9 cellular contexts compared by ENCODE assay signal in the genomic region with DNA sequence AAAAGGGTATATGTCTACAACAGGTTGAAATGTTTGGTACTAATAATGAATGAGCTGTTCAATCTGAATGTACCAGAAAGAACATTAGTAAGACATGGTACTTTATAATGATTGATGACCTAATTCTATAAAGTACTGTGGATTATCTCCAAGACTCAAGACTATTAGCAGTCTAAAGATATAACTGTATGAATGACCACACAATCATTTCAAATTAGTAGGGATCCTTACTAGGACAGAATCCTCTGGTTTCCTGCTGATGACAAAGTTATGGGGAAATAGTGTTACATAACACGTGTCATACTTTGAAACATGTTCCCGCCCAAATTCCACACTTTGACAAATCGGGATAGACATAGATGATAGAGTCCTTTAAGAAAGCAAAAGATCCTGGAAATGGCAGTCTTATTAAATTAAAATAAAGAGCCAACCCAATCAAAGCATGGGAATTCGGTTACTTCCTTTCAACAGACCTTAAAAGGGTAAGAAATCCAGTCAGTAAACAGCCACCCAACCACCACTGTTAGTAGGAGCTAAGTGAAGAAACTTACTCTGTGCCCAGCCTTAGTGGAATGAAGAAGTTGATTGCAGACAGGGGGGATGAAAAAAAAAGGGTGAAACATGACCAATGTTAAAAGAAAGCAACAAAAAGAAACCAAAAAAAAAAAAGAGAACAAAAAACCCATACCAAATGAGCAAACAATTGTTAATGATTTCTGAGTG. TPM values are rescaled to one million over a fixed set of nuclear protein-coding genes. Genes with fewer than 3 reads are reported as not detected.
DNase-seq lines count a peak whose midpoint lies in the region; ATAC-seq and TF ChIP-seq lines count a peak whose summit lies in the region.
"Had no signal": no experiment of that assay in that cellular context is flagged by ENCODE, and none has a peak within 500 bp of the region (broad histone marks: within the 10 kb centered on the region; RNA-seq: fewer than 3 reads in every experiment).

No MANE protein-coding gene starts in this region.

- no peak overlapping the region for H3K9ac ChIP-seq in mesendoderm (ENCODE audit: low read length)

- no peak overlapping the region for H4K8ac ChIP-seq in mesendoderm (ENCODE audit: low read depth, low read length)

- H3K79me1 ChIP-seq in mesendoderm (ENCODE audit: low read length), result no peaks in the 10 kb centered on the region

- no peaks in the 10 kb centered on the region for H3K36me3 ChIP-seq in mesendoderm (ENCODE audit: control insufficient read depth, insufficient read depth, low read length)

- no peak overlapping the region for H3K27ac ChIP-seq in mesendoderm (ENCODE audit: low read depth, low read length)

- DNase-seq in AG10803 (ENCODE audit: low read depth) (peak; percentile 64), HT1080 (ENCODE audit: low read depth) (peak; percentile 27), activated B cell treated with CpG ODN at 0.5 μM for 24 hours (no peak), kidney tubule cell (ENCODE audit: low spot score) (peak; percentile 41), NCI-H1417 (lab: John Stamatoyannopoulos, UW) (no peak), posterior vena cava (ENCODE audit: low spot score) (no peak), mesendoderm (no peak)

- peaks cover 36% of the 10 kb centered on the region for H3K4me1 Mint-ChIP-seq in activated B cell treated with CpG ODN at 0.5 μM for 24 hours

- no peaks in the 10 kb centered on the region for H3K27me3 ChIP-seq in mesendoderm (ENCODE audit: insufficient read depth, low read length, poor library complexity)
- H3K27me3 ChIP-seq: right atrium auricular region had no signal

- intact Hi-C loops in activated B cell treated with CpG ODN at 0.5 μM for 24 hours (cut with micrococcal nuclease), result no loop called here
- intact Hi-C loops in posterior vena cava (cut with DNase I), result no loop called here

- H3K4me3 Mint-ChIP-seq in activated B cell treated with CpG ODN at 0.5 μM for 24 hours, result peak overlapping the region; percentile 11

- no peaks in the 10 kb centered on the region for H3K9me3 Mint-ChIP-seq in activated B cell treated with CpG ODN at 0.5 μM for 24 hours

- H4K5ac ChIP-seq in mesendoderm (ENCODE audit: low read length), result no peak overlapping the region

- CTCF ChIA-PET in activated B cell treated with CpG ODN at 0.5 μM for 24 hours (lab: Charles Lee), result interaction anchor here (3.2 kb wide), 1 partner anchor 49 kb away, joined by 16 read pairs; a partner anchor contains a TSS

- no peak overlapping the region for H2BK15ac ChIP-seq in mesendoderm (replicated peaks; ENCODE audit: low read depth)

- H3K79me2 ChIP-seq in mesendoderm (ENCODE audit: control insufficient read depth, insufficient read depth, low read length), result peaks cover 2% of the 10 kb centered on the region

- H2BK120ac ChIP-seq in mesendoderm (ENCODE audit: low read depth, low read length), result no peak overlapping the region

- no peaks in the 10 kb centered on the region for H3K4me1 ChIP-seq in mesendoderm (ENCODE audit: control insufficient read depth, low read depth, low read length)

- H3K27ac Mint-ChIP-seq in activated B cell treated with CpG ODN at 0.5 μM for 24 hours, result no peak overlapping the region

- H2BK5ac ChIP-seq in mesendoderm (ENCODE audit: low read length), result no peak overlapping the region

- no peak for ATAC-seq in activated B cell treated with CpG ODN at 0.5 μM for 24 hours (ENCODE audit: low read depth)
- ATAC-seq in GM21529 (IDR thresholded peaks at IDR 0.05; ENCODE audit: unreplicated experiment), result no peak

- H3K23ac ChIP-seq in mesendoderm (ENCODE audit: low read length), result no peak overlapping the region

- H3K27me3 Mint-ChIP-seq in activated B cell treated with CpG ODN at 0.5 μM for 24 hours, result no peaks in the 10 kb centered on the region

- no peak overlapping the region for H3K4me2 ChIP-seq in mesendoderm (ENCODE audit: low read length)

- POLR2A ChIA-PET in activated B cell treated with CpG ODN at 0.5 μM for 24 hours (lab: Charles Lee), result interaction anchor here (2.1 to 3.2 kb wide), 2 partner anchors 30 to 49 kb away, joined by 8 to 41 read pairs; a partner anchor contains a TSS

- H3K56ac ChIP-seq in mesendoderm (ENCODE audit: low read length), result no peak overlapping the region

- H3K36me3 Mint-ChIP-seq in activated B cell treated with CpG ODN at 0.5 μM for 24 hours (ENCODE audit: low read depth), result peaks cover 37% of the 10 kb centered on the region

- H3K18ac ChIP-seq in mesendoderm (ENCODE audit: low read length), result no peak overlapping the region

- no CpG with 5 or more reads among the region's 4 CpGs for WGBS in mesendoderm (ENCODE audit: extremely low coverage, insufficient coverage, low lambda C conversion rate)

- H2AK5ac ChIP-seq in mesendoderm (ENCODE audit: low read length), result no peak overlapping the region

- H3K4me3 ChIP-seq in AG10803 (ENCODE audit: low read length), result no peak overlapping the region
- no peak overlapping the region for H3K4me3 ChIP-seq in mesendoderm (ENCODE audit: low read length)
- H3K4me3 ChIP-seq: right atrium auricular region had no signal

- TF ChIP-seq CTCF in AG10803 (conservative IDR thresholded peaks at IDR 0.05; ENCODE audit: low read length) (no peak), activated B cell treated with CpG ODN at 0.5 μM for 24 hours (IDR thresholded peaks at IDR 0.05) (no peak)

- no peak overlapping the region for H3K4ac ChIP-seq in mesendoderm (ENCODE audit: low read depth, low read length)

RNA-seq across cellular contexts. Expression of a gene that starts 2.8 kb away (rescaled TPM):
- 44.6 and 55.6 TPM in 2 replicates for total RNA-seq in HT1080 (2014; rRNA removed; shearing (Covaris generic))
- 71.5 and 84.6 TPM in 2 replicates for polyA plus RNA-seq in HT1080 (2015; cell fraction: cytosol; rRNA removed)
- polyA plus RNA-seq in HT1080 (2015; cell fraction: nucleus; rRNA removed), result 139 and 141 TPM in 2 replicates
- total RNA-seq in activated B cell treated with CpG ODN at 0.5 μM for 24 hours (99.6 and 117 TPM in 2 replicates), posterior vena cava (100 to 1,000 TPM; 131 to 175 TPM)
- 84.3 TPM for polyA plus RNA-seq in mesendoderm (2013, experiment 1 of 2)
- 82.9 TPM for polyA plus RNA-seq in mesendoderm (2013, experiment 2 of 2)

RNA-seq across cellular contexts. Expression of a gene that starts 3.0 kb away (rescaled TPM):
- total RNA-seq in HT1080 (2014; rRNA removed; shearing (Covaris generic)), result 0.23 and 0.43 TPM in 2 replicates
- polyA plus RNA-seq in HT1080 (2015; cell fraction: cytosol; rRNA removed), result 0.37 and 0.59 TPM in 2 replicates
- polyA plus RNA-seq in HT1080 (2015; cell fraction: nucleus; rRNA removed), result 0.13 and 0.14 TPM in 2 replicates
- 1.2 and 1.3 TPM in 2 replicates for total RNA-seq in activated B cell treated with CpG ODN at 0.5 μM for 24 hours
- total RNA-seq in posterior vena cava, result 1 to 10 TPM; 1.3 to 3.0 TPM
- 0.04 TPM for polyA plus RNA-seq in mesendoderm (2013, experiment 1 of 2)
- polyA plus RNA-seq in mesendoderm (2013, experiment 2 of 2), result 0.01 TPM

RNA-seq across cellular contexts. Expression of a gene that starts 30.5 kb away (rescaled TPM):
- 38.0 and 46.1 TPM in 2 replicates for total RNA-seq in HT1080 (2014; rRNA removed; shearing (Covaris generic))
- polyA plus RNA-seq in HT1080 (2015; cell fraction: cytosol; rRNA removed), result 43.4 and 46.8 TPM in 2 replicates
- polyA plus RNA-seq in HT1080 (2015; cell fraction: nucleus; rRNA removed), result 43.1 and 56.2 TPM in 2 replicates
- total RNA-seq in activated B cell treated with CpG ODN at 0.5 μM for 24 hours, result 9.7 and 9.9 TPM in 2 replicates
- total RNA-seq in posterior vena cava, result 1 to 10 TPM; 6.0 to 6.7 TPM
- polyA plus RNA-seq in mesendoderm (2013, experiment 1 of 2), result 22.5 TPM
- polyA plus RNA-seq in mesendoderm (2013, experiment 2 of 2), result 22.3 TPM

RNA-seq across cellular contexts. Expression of a gene that starts 31.1 kb away (rescaled TPM):
- 27.2 and 29.6 TPM in 2 replicates for total RNA-seq in HT1080 (2014; rRNA removed; shearing (Covaris generic))
- polyA plus RNA-seq in HT1080 (2015; cell fraction: cytosol; rRNA removed), result 35.2 and 36.1 TPM in 2 replicates
- polyA plus RNA-seq in HT1080 (2015; cell fraction: nucleus; rRNA removed), result 13.4 and 16.8 TPM in 2 replicates
- total RNA-seq in activated B cell treated with CpG ODN at 0.5 μM for 24 hours (17.0 and 19.0 TPM in 2 replicates), posterior vena cava (10 to 100 TPM; 18.2 to 23.4 TPM)
- polyA plus RNA-seq in mesendoderm (2013, experiment 1 of 2), result 49.6 TPM
- polyA plus RNA-seq in mesendoderm (2013, experiment 2 of 2), result 50.0 TPM

RNA-seq across cellular contexts. Expression of a gene that starts 49.0 kb away (rescaled TPM):
- total RNA-seq in HT1080 (2014; rRNA removed; shearing (Covaris generic)), result 234 and 244 TPM in 2 replicates
- polyA plus RNA-seq in HT1080 (2015; cell fraction: cytosol; rRNA removed), result 639 and 976 TPM in 2 replicates
- polyA plus RNA-seq in HT1080 (2015; cell fraction: nucleus; rRNA removed), result 411 and 486 TPM in 2 replicates
- total RNA-seq in activated B cell treated with CpG ODN at 0.5 μM for 24 hours (435 and 459 TPM in 2 replicates), posterior vena cava (100 to 1,000 TPM; 167 to 176 TPM)
- 247 TPM for polyA plus RNA-seq in mesendoderm (2013, experiment 1 of 2)
- 242 TPM for polyA plus RNA-seq in mesendoderm (2013, experiment 2 of 2)

Comparison
In these comparisons a context has a peak if more than half of its experiments do, and no peak if none do; other contexts are left out.
1. DNase-seq: peak in AG10803 (single experiment), HT1080 (single experiment) and kidney tubule cell (single experiment); none in activated B cell treated with CpG ODN at 0.5 μM for 24 hours (single experiment), NCI-H1417 (0 of 3), posterior vena cava (single experiment) and mesendoderm (single experiment).